Comparison of ENCODE assay signal across 1 cellular context in genomic region chr1:159958721-159959380, GRCh38.
TF ChIP-seq lines count a peak whose summit lies in the region.

No MANE protein-coding gene starts in this region.

TF ChIP-seq in HCT116, 20 proteins besides CTCF, POLR2A, EP300 and RAD21 (continued from another document):
- TF ChIP-seq ZBTB33 (IDR thresholded peaks at IDR 0.05; ENCODE audit: extremely low read depth, insufficient replicate concordance, low read length): no peak
- no peak for TF ChIP-seq ZFX (IDR thresholded peaks at IDR 0.05)
- no peak for TF ChIP-seq SP1 (IDR thresholded peaks at IDR 0.05; ENCODE audit: low read depth)
- no peak for TF ChIP-seq TCF7L2 (IDR thresholded peaks at IDR 0.05; ENCODE audit: borderline replicate concordance, extremely low read depth, insufficient read depth, insufficient read length)
- no peak for TF ChIP-seq REST (IDR thresholded peaks at IDR 0.05; ENCODE audit: low read depth)
- TF ChIP-seq SIN3A (IDR thresholded peaks at IDR 0.05; ENCODE audit: low read depth): no peak
- no peak for TF ChIP-seq ATF3 (IDR thresholded peaks at IDR 0.05)
- TF ChIP-seq ELF1 (IDR thresholded peaks at IDR 0.05; ENCODE audit: borderline replicate concordance, low read depth): no peak
- TF ChIP-seq SRF (IDR thresholded peaks at IDR 0.05; ENCODE audit: low read depth): no peak
- TF ChIP-seq EGR1 (IDR thresholded peaks at IDR 0.05; ENCODE audit: low read depth): no peak
